In the genomic region with DNA sequence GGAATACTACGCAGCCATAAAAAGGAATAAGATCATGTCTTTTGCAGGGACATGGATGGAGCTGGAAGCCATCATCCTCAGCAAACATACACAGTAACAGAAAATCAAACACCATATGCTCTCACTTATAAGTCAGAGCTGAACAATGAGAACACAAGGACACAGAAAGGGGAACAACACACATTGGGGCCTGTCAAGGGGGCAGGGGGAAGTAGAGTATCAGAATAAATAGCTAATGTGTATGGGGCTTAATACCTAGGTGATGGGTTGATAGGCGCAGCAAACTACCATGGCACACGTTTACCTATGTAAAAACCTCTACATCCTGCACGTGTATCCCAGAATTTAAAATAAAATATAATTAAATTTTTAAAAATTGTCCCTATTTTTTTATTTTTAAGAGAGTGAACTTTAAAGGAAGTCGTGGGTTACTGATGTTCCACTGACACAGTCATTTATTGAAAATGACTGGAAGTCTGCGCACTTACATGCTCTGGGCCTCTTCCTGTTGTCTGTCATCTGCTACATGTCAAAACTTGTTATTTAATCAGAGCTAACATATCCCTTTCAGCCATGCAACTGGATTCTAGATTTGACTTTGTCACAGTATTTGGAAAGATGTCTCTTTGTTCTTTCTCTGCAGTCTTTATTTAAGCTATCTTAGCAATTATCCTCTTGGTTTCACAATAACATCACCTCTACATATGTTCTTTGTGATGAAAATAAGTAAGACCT, we compare ENCODE assay signal across 1 cellular context.
TF ChIP-seq lines count a peak whose summit lies in the region.

No MANE protein-coding gene starts in this region.

TF ChIP-seq in SK-N-SH, 30 proteins besides CTCF, POLR2A, EP300 and RAD21 (continued from another document):
- TF ChIP-seq, protein P1, sequence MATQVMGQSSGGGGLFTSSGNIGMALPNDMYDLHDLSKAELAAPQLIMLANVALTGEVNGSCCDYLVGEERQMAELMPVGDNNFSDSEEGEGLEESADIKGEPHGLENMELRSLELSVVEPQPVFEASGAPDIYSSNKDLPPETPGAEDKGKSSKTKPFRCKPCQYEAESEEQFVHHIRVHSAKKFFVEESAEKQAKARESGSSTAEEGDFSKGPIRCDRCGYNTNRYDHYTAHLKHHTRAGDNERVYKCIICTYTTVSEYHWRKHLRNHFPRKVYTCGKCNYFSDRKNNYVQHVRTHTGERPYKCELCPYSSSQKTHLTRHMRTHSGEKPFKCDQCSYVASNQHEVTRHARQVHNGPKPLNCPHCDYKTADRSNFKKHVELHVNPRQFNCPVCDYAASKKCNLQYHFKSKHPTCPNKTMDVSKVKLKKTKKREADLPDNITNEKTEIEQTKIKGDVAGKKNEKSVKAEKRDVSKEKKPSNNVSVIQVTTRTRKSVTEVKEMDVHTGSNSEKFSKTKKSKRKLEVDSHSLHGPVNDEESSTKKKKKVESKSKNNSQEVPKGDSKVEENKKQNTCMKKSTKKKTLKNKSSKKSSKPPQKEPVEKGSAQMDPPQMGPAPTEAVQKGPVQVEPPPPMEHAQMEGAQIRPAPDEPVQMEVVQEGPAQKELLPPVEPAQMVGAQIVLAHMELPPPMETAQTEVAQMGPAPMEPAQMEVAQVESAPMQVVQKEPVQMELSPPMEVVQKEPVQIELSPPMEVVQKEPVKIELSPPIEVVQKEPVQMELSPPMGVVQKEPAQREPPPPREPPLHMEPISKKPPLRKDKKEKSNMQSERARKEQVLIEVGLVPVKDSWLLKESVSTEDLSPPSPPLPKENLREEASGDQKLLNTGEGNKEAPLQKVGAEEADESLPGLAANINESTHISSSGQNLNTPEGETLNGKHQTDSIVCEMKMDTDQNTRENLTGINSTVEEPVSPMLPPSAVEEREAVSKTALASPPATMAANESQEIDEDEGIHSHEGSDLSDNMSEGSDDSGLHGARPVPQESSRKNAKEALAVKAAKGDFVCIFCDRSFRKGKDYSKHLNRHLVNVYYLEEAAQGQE (IDR thresholded peaks at IDR 0.05; ENCODE audit: low read depth, low read length), result no peak
- TF ChIP-seq SIN3A (IDR thresholded peaks at IDR 0.05; ENCODE audit: borderline replicate concordance, low read depth, low read length) (no peak), FOXJ3 (CRISPR knock-in tag; IDR thresholded peaks at IDR 0.05) (peak; percentile 88), ELF1 (IDR thresholded peaks at IDR 0.05) (no peak), SMC3 (IDR thresholded peaks at IDR 0.05; ENCODE audit: low read depth, low read length) (peak; percentile 22; the same call in 1 of the 2 replicates), GATA2 (CRISPR knock-in tag; IDR thresholded peaks at IDR 0.05) (peak; percentile 76), YY1 (IDR thresholded peaks at IDR 0.05; ENCODE audit: low read depth) (no peak), NRF1 (IDR thresholded peaks at IDR 0.05; ENCODE audit: low read depth, low read length) (no peak), FOSL2 (IDR thresholded peaks at IDR 0.05; ENCODE audit: borderline replicate concordance, low read depth) (no peak), IRF3 (IDR thresholded peaks at IDR 0.05; ENCODE audit: low read depth, low read length) (no peak), TCF12 (IDR thresholded peaks at IDR 0.05) (peak; percentile 71; the same call in 1 of the 2 replicates), JUND (IDR thresholded peaks at IDR 0.05) (no peak), RFX5 (IDR thresholded peaks at IDR 0.05; ENCODE audit: low read length) (peak; percentile 60; the same call in 1 of the 2 replicates), NFIC (IDR thresholded peaks at IDR 0.05; ENCODE audit: borderline replicate concordance) (no peak), FOXM1 (IDR thresholded peaks at IDR 0.05; ENCODE audit: low read depth) (no peak), RXRA (IDR thresholded peaks at IDR 0.05; ENCODE audit: borderline replicate concordance, low read depth) (no peak)
- TF ChIP-seq, protein P2, sequence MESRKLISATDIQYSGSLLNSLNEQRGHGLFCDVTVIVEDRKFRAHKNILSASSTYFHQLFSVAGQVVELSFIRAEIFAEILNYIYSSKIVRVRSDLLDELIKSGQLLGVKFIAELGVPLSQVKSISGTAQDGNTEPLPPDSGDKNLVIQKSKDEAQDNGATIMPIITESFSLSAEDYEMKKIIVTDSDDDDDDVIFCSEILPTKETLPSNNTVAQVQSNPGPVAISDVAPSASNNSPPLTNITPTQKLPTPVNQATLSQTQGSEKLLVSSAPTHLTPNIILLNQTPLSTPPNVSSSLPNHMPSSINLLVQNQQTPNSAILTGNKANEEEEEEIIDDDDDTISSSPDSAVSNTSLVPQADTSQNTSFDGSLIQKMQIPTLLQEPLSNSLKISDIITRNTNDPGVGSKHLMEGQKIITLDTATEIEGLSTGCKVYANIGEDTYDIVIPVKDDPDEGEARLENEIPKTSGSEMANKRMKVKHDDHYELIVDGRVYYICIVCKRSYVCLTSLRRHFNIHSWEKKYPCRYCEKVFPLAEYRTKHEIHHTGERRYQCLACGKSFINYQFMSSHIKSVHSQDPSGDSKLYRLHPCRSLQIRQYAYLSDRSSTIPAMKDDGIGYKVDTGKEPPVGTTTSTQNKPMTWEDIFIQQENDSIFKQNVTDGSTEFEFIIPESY (IDR thresholded peaks at IDR 0.05; ENCODE audit: borderline replicate concordance, low read depth), result no peak
